Comparison of ENCODE assay signal across 13 cellular contexts in the genomic region with DNA sequence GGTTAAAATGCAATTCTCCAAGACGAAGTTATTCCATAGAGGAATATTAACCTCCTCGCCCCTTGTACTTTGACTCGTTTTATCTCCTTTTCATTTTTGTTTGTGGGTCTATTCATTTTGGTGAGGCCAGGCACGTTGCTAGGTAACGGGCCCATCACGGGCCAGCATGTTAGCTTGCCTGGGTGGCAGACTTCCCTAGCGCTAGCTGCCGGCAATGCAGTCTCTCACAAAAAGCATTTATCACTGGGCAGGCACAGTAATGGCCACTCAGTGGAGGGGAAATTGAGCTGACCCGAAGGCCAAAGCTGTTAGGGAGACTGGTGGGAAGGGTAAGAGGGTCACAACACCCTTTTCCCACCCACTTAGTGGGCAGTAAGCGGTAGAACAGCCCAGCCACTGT.
DNase-seq lines count a peak whose midpoint lies in the region; ATAC-seq and TF ChIP-seq lines count a peak whose summit lies in the region.
"Had no signal": no experiment of that assay in that cellular context is flagged by ENCODE, and none has a peak within 500 bp of the region (broad histone marks: within the 10 kb centered on the region; RNA-seq: fewer than 3 reads in every experiment).

No MANE protein-coding gene starts in this region.

- peaks cover 0 to 12% (median 0%) of the 10 kb centered on the region in 9 donors for H3K9me3 Mint-ChIP-seq in naive thymus-derived CD8-positive, alpha-beta T cell

- ATAC-seq in naive thymus-derived CD8-positive, alpha-beta T cell = no peak
- ATAC-seq in GM18505 (IDR thresholded peaks at IDR 0.05; ENCODE audit: unreplicated experiment) = no peak

- H3K27ac Mint-ChIP-seq in naive thymus-derived CD8-positive, alpha-beta T cell = no peak overlapping the region

- TF ChIP-seq POLR2A in GM18505 (IDR thresholded peaks at IDR 0.05; ENCODE audit: borderline replicate concordance, extremely low read depth, insufficient read depth, insufficient read length) = no peak

- no peaks in the 10 kb centered on the region for H3K36me3 Mint-ChIP-seq in naive thymus-derived CD8-positive, alpha-beta T cell

- DNase-seq in C1 segment of cervical spinal cord (lab: John Stamatoyannopoulos, UW) = peak in 9 of 14 donors; percentile 1 to 44 (median 20)
- DNase-seq in HT-29 (ENCODE audit: low spot score) = peak; percentile 28
- peak in 50 of 61 donors; percentile 0 to 71 (median 19) for DNase-seq in caudate nucleus (lab: John Stamatoyannopoulos, UW)
- DNase-seq in islet precursor cell = peak; percentile 85
- no peak for DNase-seq in HK-2 (ENCODE audit: unreplicated experiment)
- DNase-seq in CD1c-positive myeloid dendritic cell (ENCODE audit: extremely low spot score) = no peak
- no peak for DNase-seq in naive thymus-derived CD8-positive, alpha-beta T cell
- DNase-seq: effector CD4-positive, alpha-beta T cell; mesenchymal stem cell; Peyer's patch had no signal

- POLR2A ChIA-PET in naive thymus-derived CD8-positive, alpha-beta T cell (lab: Charles Lee) = no interaction called here

- H3K27me3 Mint-ChIP-seq in naive thymus-derived CD8-positive, alpha-beta T cell = peaks cover 9 to 56% (median 11%) of the 10 kb centered on the region in 5 donors

- no peak overlapping the region for H3K27ac ChIP-seq in caudate nucleus (ENCODE audit: low read depth, low read length)
- H3K27ac ChIP-seq: BLaER1, Peyer's patch, right atrium auricular region had no signal

- no peaks in the 10 kb centered on the region for H3K4me1 Mint-ChIP-seq in naive thymus-derived CD8-positive, alpha-beta T cell

- H3K4me3 Mint-ChIP-seq in naive thymus-derived CD8-positive, alpha-beta T cell = no peak overlapping the region

Comparison
In these comparisons a context has a peak if more than half of its experiments do, and no peak if none do; other contexts are left out.
1. DNase-seq: peak in C1 segment of cervical spinal cord (9 of 14), HT-29 (single experiment), caudate nucleus (50 of 61) and islet precursor cell (single experiment); none in HK-2 (single experiment), CD1c-positive myeloid dendritic cell (single experiment) and naive thymus-derived CD8-positive, alpha-beta T cell (0 of 10).